14 cellular contexts compared by ENCODE assay signal in the genomic region with DNA sequence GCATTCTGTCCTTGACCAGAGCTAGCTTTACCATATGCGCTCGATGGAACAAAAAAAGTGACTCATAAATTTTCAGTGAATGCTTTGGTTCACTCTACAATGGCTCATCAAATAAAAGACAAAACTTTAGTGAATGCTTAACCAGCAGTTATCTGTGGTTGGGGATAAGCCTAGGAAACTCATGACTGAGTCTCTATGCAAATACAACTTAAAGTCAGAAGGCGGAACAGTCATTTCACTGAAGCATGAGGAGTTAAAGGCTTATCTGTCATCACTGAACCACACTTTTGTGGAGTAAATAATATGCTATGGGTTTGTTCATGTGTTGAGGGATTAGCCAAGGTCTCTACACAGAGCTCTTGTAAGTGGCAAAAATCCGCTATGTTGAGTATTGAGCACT.
A peak's percentile ranks its signal among the peaks of the same experiment; 100 is the strongest.
DNase-seq lines count a peak whose midpoint lies in the region; ATAC-seq, FAIRE-seq and TF ChIP-seq lines count a peak whose summit lies in the region.
"Had no signal": no experiment of that assay in that cellular context is flagged by ENCODE, and none has a peak within 500 bp of the region (broad histone marks: within the 10 kb centered on the region; RNA-seq: fewer than 3 reads in every experiment).

No MANE protein-coding gene starts in this region.

- H2AFZ ChIP-seq in HepG2 (ENCODE audit: low read length), result no peak overlapping the region

- POLR2A ChIA-PET in HepG2 (lab: Yijun Ruan, JAX), result no interaction called here

- H3K9me3 Mint-ChIP-seq in activated naive CD4-positive, alpha-beta T cell treated with anti-CD3 and anti-CD28 coated beads, Interleukin-2, amount 50 U/mL, for 72 hours, result no peaks in the 10 kb centered on the region
- H3K9me3 Mint-ChIP-seq: nephron had no signal

- no peak overlapping the region for H3K4me2 ChIP-seq in HepG2 (ENCODE audit: low read depth, low read length)

- no peak overlapping the region for H3K27ac ChIP-seq in HepG2 (ENCODE audit: extremely low read length, insufficient read depth, low read length)
- H3K27ac ChIP-seq in right lobe of liver, result no peak overlapping the region
- H3K27ac ChIP-seq in stomach, result no peak overlapping the region

- BruUV-seq in HepG2 (replicated peaks; lab: Mats Ljungman, UMichigan), result no TSS peak

- no peaks in the 10 kb centered on the region for H4K20me1 ChIP-seq in HepG2 (ENCODE audit: insufficient read depth, low read length)

- no peak overlapping the region for H3K4me3 ChIP-seq in HepG2 (replicated peaks in 1 of 3; ENCODE audit: insufficient read depth in 1 of 3, low read depth in 2 of 3, low read length in 3 of 3)
- H3K4me3 ChIP-seq in right lobe of liver, result no peak overlapping the region
- no peak overlapping the region for H3K4me3 ChIP-seq in stomach

- TF ChIP-seq CTCF in HepG2 (CRISPR knock-in tag; IDR thresholded peaks at IDR 0.05) (no peak), right lobe of liver (IDR thresholded peaks at IDR 0.05) (no peak), stomach (IDR thresholded peaks at IDR 0.05) (no peak)

- DNase-seq in HepG2 (ENCODE audit: low spot score) (peak; percentile 50), right lobe of liver (no peak), RCC 7860 (ENCODE audit: low spot score) (peak; percentile 93), stomach (no peak)
- DNase-seq in activated naive CD4-positive, alpha-beta T cell treated with anti-CD3 and anti-CD28 coated beads, Interleukin-2, amount 50 U/mL, for 72 hours (ENCODE audit: low spot score in 2 of 2), result no peak
- DNase-seq in stimulated activated CD4-positive, alpha-beta T cell treated with anti-CD3 and anti-CD28 coated beads, Interleukin-2, amount 100 ng/mL, for 48 hours, result no peak
- DNase-seq: 8988T; effector memory CD8-positive, alpha-beta T cell; Kasumi-1; left cardiac atrium had no signal

- H3K27me3 ChIP-seq in HepG2 (ENCODE audit: control insufficient read depth in 1 of 2, insufficient read depth in 2 of 2, low read length in 2 of 2) (no peaks in the 10 kb centered on the region), right lobe of liver (no peaks in the 10 kb centered on the region), stomach (no peaks in the 10 kb centered on the region)

- no peak overlapping the region for H3K9ac ChIP-seq in HepG2 (ENCODE audit: insufficient read depth, low read depth, low read length)

- FAIRE-seq in HepG2 (lab: Jason Lieb, UNC) (peak; percentile 18), RCC 7860 (lab: Jason Lieb, UNC) (peak; percentile 99)
- FAIRE-seq: GM12891 had no signal

- TF ChIP-seq POLR2A in HepG2 (IDR thresholded peaks at IDR 0.05; ENCODE audit: insufficient read depth in 1 of 2, low read depth in 2 of 2, low read length in 2 of 2), result no peak
- no peak for TF ChIP-seq POLR2A in right lobe of liver (IDR thresholded peaks at IDR 0.05)
- TF ChIP-seq POLR2A in stomach (IDR thresholded peaks at IDR 0.05), result no peak

- in situ Hi-C loops in HepG2 (cut with HindIII; ENCODE audit: extremely low pct_ligation_motif_present, low pct_unique_long_range_greater_than_20kb), result no loop called here

- no peak overlapping the region for H3K27ac Mint-ChIP-seq in activated naive CD4-positive, alpha-beta T cell treated with anti-CD3 and anti-CD28 coated beads, Interleukin-2, amount 50 U/mL, for 72 hours
- H3K27ac Mint-ChIP-seq: effector memory CD8-positive, alpha-beta T cell; nephron had no signal

- H3K9me3 ChIP-seq in HepG2 (ENCODE audit: low read length) (no peaks in the 10 kb centered on the region), right lobe of liver (no peaks in the 10 kb centered on the region), stomach (no peaks in the 10 kb centered on the region)

- H3K36me3 Mint-ChIP-seq in activated naive CD4-positive, alpha-beta T cell treated with anti-CD3 and anti-CD28 coated beads, Interleukin-2, amount 50 U/mL, for 72 hours, result no peaks in the 10 kb centered on the region

- 1% methylated on average over 4 of the region's 4 CpGs for WGBS in HepG2 (ENCODE audit: low lambda C conversion rate)
- WGBS in right lobe of liver (ENCODE audit: insufficient coverage, low coverage, low lambda C conversion rate, missing lambda C conversion rate), result 42% methylated on average over 4 of the region's 4 CpGs
- 52 to 79% (median 71%) methylated on average over 4 of the region's 4 CpGs for WGBS in stomach, 5 donors

- TF ChIP-seq RAD21 in HepG2 (CRISPR knock-in tag; IDR thresholded peaks at IDR 0.05), result no peak

- no peaks in the 10 kb centered on the region for H3K79me2 ChIP-seq in HepG2 (ENCODE audit: insufficient read depth, low read length)

- CTCF ChIA-PET in HepG2 (lab: Yijun Ruan, JAX; ENCODE audit: low intra/inter-chr PET ratio, low total read pairs), result no interaction called here

- 0 out of 2 replicates have a peak, but pooled peaks cover 5% of the 10 kb centered on the region for H3K4me1 ChIP-seq in HepG2 (ENCODE audit: insufficient read depth, low read length)
- no peaks in the 10 kb centered on the region for H3K4me1 ChIP-seq in right lobe of liver
- no peaks in the 10 kb centered on the region for H3K4me1 ChIP-seq in stomach

- no peak; the same call in 2 of the 3 replicates for ATAC-seq in HepG2
- ATAC-seq in right lobe of liver, result no peak
- ATAC-seq in HG03060 (IDR thresholded peaks at IDR 0.05; ENCODE audit: low read depth, unreplicated experiment), result peak; percentile 57
- no peak for ATAC-seq in activated naive CD4-positive, alpha-beta T cell treated with anti-CD3 and anti-CD28 coated beads, Interleukin-2, amount 50 U/mL, for 72 hours
- no peak for ATAC-seq in HG03045 (IDR thresholded peaks at IDR 0.05; ENCODE audit: unreplicated experiment)
- ATAC-seq: effector memory CD8-positive, alpha-beta T cell; left cardiac atrium had no signal

- intact Hi-C loops in HepG2 (cut with micrococcal nuclease; ENCODE audit: unreplicated experiment) (no loop called here), right lobe of liver (cut with DNase I) (no loop called here), stomach (cut with DNase I; ENCODE audit: low total_unique reads) (no loop called here)

- TF ChIP-seq EP300 in HepG2 (IDR thresholded peaks at IDR 0.05; ENCODE audit: low read depth in 2 of 2, low read length in 2 of 2) (no peak), HepG2 (CRISPR knock-in tag; IDR thresholded peaks at IDR 0.05; ENCODE audit: borderline replicate concordance) (no peak), stomach (IDR thresholded peaks at IDR 0.05) (no peak)

- H3K36me3 ChIP-seq in HepG2 (replicated peaks in 1 of 2; ENCODE audit: control insufficient read depth in 1 of 2, insufficient read depth in 2 of 2, low read length in 2 of 2) (no peaks in the 10 kb centered on the region), right lobe of liver (no peaks in the 10 kb centered on the region), stomach (no peaks in the 10 kb centered on the region)

TF ChIP-seq in HepG2, 621 proteins besides CTCF, POLR2A, EP300 and RAD21:
- TF ChIP-seq ZNF138 (CRISPR knock-in tag; IDR thresholded peaks at IDR 0.05; ENCODE audit: low read depth), result no peak
- TF ChIP-seq, protein P1, sequence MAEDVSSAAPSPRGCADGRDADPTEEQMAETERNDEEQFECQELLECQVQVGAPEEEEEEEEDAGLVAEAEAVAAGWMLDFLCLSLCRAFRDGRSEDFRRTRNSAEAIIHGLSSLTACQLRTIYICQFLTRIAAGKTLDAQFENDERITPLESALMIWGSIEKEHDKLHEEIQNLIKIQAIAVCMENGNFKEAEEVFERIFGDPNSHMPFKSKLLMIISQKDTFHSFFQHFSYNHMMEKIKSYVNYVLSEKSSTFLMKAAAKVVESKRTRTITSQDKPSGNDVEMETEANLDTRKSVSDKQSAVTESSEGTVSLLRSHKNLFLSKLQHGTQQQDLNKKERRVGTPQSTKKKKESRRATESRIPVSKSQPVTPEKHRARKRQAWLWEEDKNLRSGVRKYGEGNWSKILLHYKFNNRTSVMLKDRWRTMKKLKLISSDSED (CRISPR knock-in tag; IDR thresholded peaks at IDR 0.05), result no peak
- TF ChIP-seq, protein P2, sequence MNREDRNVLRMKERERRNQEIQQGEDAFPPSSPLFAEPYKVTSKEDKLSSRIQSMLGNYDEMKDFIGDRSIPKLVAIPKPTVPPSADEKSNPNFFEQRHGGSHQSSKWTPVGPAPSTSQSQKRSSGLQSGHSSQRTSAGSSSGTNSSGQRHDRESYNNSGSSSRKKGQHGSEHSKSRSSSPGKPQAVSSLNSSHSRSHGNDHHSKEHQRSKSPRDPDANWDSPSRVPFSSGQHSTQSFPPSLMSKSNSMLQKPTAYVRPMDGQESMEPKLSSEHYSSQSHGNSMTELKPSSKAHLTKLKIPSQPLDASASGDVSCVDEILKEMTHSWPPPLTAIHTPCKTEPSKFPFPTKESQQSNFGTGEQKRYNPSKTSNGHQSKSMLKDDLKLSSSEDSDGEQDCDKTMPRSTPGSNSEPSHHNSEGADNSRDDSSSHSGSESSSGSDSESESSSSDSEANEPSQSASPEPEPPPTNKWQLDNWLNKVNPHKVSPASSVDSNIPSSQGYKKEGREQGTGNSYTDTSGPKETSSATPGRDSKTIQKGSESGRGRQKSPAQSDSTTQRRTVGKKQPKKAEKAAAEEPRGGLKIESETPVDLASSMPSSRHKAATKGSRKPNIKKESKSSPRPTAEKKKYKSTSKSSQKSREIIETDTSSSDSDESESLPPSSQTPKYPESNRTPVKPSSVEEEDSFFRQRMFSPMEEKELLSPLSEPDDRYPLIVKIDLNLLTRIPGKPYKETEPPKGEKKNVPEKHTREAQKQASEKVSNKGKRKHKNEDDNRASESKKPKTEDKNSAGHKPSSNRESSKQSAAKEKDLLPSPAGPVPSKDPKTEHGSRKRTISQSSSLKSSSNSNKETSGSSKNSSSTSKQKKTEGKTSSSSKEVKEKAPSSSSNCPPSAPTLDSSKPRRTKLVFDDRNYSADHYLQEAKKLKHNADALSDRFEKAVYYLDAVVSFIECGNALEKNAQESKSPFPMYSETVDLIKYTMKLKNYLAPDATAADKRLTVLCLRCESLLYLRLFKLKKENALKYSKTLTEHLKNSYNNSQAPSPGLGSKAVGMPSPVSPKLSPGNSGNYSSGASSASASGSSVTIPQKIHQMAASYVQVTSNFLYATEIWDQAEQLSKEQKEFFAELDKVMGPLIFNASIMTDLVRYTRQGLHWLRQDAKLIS (CRISPR knock-in tag; IDR thresholded peaks at IDR 0.05), result no peak
- TF ChIP-seq ZNF598 (CRISPR knock-in tag; IDR thresholded peaks at IDR 0.05; ENCODE audit: borderline replicate concordance), result no peak
- TF ChIP-seq WIZ (CRISPR knock-in tag; IDR thresholded peaks at IDR 0.05), result no peak
- peak; percentile 52; the same call in 1 of the 2 replicates for TF ChIP-seq ZNF614 (CRISPR knock-in tag; IDR thresholded peaks at IDR 0.05; ENCODE audit: borderline replicate concordance)
- no peak for TF ChIP-seq SP140L (CRISPR knock-in tag; IDR thresholded peaks at IDR 0.05; ENCODE audit: borderline replicate concordance)
- TF ChIP-seq FOSL2 (CRISPR knock-in tag; IDR thresholded peaks at IDR 0.05), result 0 out of 2 replicates have a peak, but pooled peaks have one; percentile 11
- no peak for TF ChIP-seq KLF15 (CRISPR knock-in tag; IDR thresholded peaks at IDR 0.05; ENCODE audit: borderline replicate concordance)

Comparison
In these comparisons a context has a peak if more than half of its experiments do, and no peak if none do; other contexts are left out.
1. DNase-seq: peak in HepG2 (single experiment) and RCC 7860 (single experiment); none in right lobe of liver (0 of 3), stomach (single experiment), activated naive CD4-positive, alpha-beta T cell treated with anti-CD3 and anti-CD28 coated beads, Interleukin-2, amount 50 U/mL, for 72 hours (0 of 2) and stimulated activated CD4-positive, alpha-beta T cell treated with anti-CD3 and anti-CD28 coated beads, Interleukin-2, amount 100 ng/mL, for 48 hours (0 of 2).